Comparison of ENCODE assay signal across 10 cellular contexts in the genomic region with DNA sequence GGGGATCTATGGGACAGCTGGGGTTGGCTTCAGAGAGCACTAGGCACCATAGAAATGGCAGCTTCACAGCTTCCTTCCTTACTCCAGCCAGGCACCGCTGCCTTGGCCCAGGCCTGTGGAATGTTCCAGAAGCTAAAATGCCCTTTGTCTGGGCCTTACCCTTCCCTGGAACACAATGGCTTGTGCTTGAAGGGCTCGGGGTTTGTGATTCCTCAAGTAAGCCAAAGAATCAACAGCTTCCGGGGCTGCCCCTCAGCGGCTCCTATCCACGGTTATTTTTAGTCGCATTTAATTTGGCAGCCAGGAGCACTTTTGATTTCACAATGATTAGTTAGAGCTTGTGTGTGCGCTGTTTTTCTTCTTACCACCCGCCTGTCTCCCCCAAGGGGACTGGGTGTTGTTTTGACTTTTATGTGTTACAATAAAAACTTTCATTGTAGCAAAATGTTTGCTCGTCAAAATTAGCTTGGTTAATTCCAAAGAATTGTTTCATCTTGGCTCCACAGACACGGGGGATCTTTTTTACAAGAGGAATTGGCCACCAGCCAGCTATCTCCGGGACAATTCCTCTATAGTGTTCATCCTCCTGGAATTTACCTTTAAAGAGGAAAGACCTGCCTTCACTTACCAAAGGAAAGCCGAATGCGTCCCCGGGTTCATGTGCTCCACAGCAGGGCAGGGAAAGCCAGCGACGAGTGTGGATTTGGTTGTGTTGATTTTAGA.
DNase-seq lines count a peak whose midpoint lies in the region; ATAC-seq, FAIRE-seq and TF ChIP-seq lines count a peak whose summit lies in the region.
"Had no signal": no experiment of that assay in that cellular context is flagged by ENCODE, and none has a peak within 500 bp of the region (broad histone marks: within the 10 kb centered on the region; RNA-seq: fewer than 3 reads in every experiment).

No MANE protein-coding gene starts in this region.

- peaks cover 3% of the 10 kb centered on the region for H3K9me3 Mint-ChIP-seq in activated CD4-positive, alpha-beta memory T cell treated with anti-CD3 and anti-CD28 coated beads for 36 hours
- H3K9me3 Mint-ChIP-seq: dendritic cell treated with granulocyte-macrophage colony-stimulating factor and Interleukin-4, amounts not matched to agents 40 ng/mL and 50 ng/mL, for 4 days had no signal

- no peaks in the 10 kb centered on the region for H3K79me2 ChIP-seq in SK-N-SH (ENCODE audit: insufficient read depth)

- no peak for TF ChIP-seq CTCF in SK-N-SH (IDR thresholded peaks at IDR 0.05)
- no peak for TF ChIP-seq CTCF in tibial artery (IDR thresholded peaks at IDR 0.05)

- no peak overlapping the region for H3K9ac ChIP-seq in SK-N-SH

- ATAC-seq in SK-N-SH treated with all-trans-retinoic acid at 6 μM for 48 hours = peak; percentile 14; the same call in 1 of the 3 replicates
- peak; percentile 74 for ATAC-seq in left ventricle myocardium superior
- ATAC-seq in HG02678 (IDR thresholded peaks at IDR 0.05; ENCODE audit: unreplicated experiment) = no peak

- H3K9me3 ChIP-seq in SK-N-SH = no peaks in the 10 kb centered on the region
- no peaks in the 10 kb centered on the region for H3K9me3 ChIP-seq in tibial artery
- no peaks in the 10 kb centered on the region for H3K9me3 ChIP-seq in small intestine (ENCODE audit: control insufficient read depth, low read depth)

- TF ChIP-seq RAD21 in SK-N-SH (IDR thresholded peaks at IDR 0.05; ENCODE audit: low read length) = no peak

- no peak overlapping the region for H3K4me2 ChIP-seq in SK-N-SH

- no peaks in the 10 kb centered on the region for H3K27me3 Mint-ChIP-seq in activated CD4-positive, alpha-beta memory T cell treated with anti-CD3 and anti-CD28 coated beads for 36 hours

- no peaks in the 10 kb centered on the region for H3K36me3 ChIP-seq in SK-N-SH (replicated peaks in 1 of 2; ENCODE audit: control insufficient read depth in 1 of 2, insufficient read depth in 2 of 2, low read length in 1 of 2)
- H3K36me3 ChIP-seq in tibial artery = no peaks in the 10 kb centered on the region
- no peaks in the 10 kb centered on the region for H3K36me3 ChIP-seq in small intestine (ENCODE audit: control insufficient read depth in 2 of 2, insufficient read depth in 2 of 2, low read length in 2 of 2)

- DNase-seq in SK-N-SH (no peak), left ventricle myocardium superior (peak; percentile 41), tibial artery (peak; percentile 74 to 87), small intestine (no peak), KG1 (lab: John Stamatoyannopoulos, UW) (no peak)
- DNase-seq in activated CD4-positive, alpha-beta memory T cell treated with anti-CD3 and anti-CD28 coated beads for 36 hours = no peak
- DNase-seq: stimulated activated CD4-positive, alpha-beta T cell treated with anti-CD3 and anti-CD28 coated beads, Interleukin-4, amount 100 ng/mL, for 1 hour had no signal

- no peak for TF ChIP-seq EP300 in SK-N-SH (IDR thresholded peaks at IDR 0.05; ENCODE audit: borderline replicate concordance in 1 of 2, low read depth in 1 of 2, low read length in 1 of 2)

- H3K4me1 ChIP-seq in SK-N-SH (ENCODE audit: control insufficient read depth in 1 of 2, insufficient read depth in 2 of 2, low read depth in 1 of 2, low read length in 1 of 2) (peaks cover 10 to 17% of the 10 kb centered on the region in 2 experiments; a peak in 2 of 4 replicates), tibial artery (peaks cover 0 to 38% (median 34%) of the 10 kb centered on the region in 4 donors), small intestine (ENCODE audit: control insufficient read depth in 2 of 2, insufficient read depth in 1 of 2, low read depth in 1 of 2, low read length in 1 of 2) (peaks cover 0 to 4% of the 10 kb centered on the region in 2 donors)

- intact Hi-C loops in activated CD4-positive, alpha-beta memory T cell treated with anti-CD3 and anti-CD28 coated beads for 36 hours (cut with micrococcal nuclease) = loop anchor here (2.0 to 10.0 kb wide), 3 partner anchors 73 to 449 kb away; a partner anchor contains a TSS
- intact Hi-C loops in left ventricle myocardium superior (cut with micrococcal nuclease) (no loop called here), tibial artery (cut with DNase I; ENCODE audit: low total_unique reads) (no loop called here)

- POLR2A ChIA-PET in SK-N-SH (lab: Yijun Ruan, JAX) = no interaction called here
- POLR2A ChIA-PET in activated CD4-positive, alpha-beta memory T cell treated with anti-CD3 and anti-CD28 coated beads for 36 hours (lab: Charles Lee) = interaction anchor here (0.6 to 1.0 kb wide), 2 partner anchors 71 to 570 kb away, joined by 3 read pairs; no protein-coding TSS in a partner anchor

- H3K4me3 ChIP-seq in SK-N-SH (ENCODE audit: low read depth in 2 of 2, low read length in 1 of 2) (no peak overlapping the region), tibial artery (no peak overlapping the region), small intestine (ENCODE audit: low read depth in 1 of 2, low read length in 2 of 2) (no peak overlapping the region)

- 58% methylated on average over 15 of the region's 16 CpGs for WGBS in SK-N-SH (ENCODE audit: low lambda C conversion rate)
- WGBS in small intestine, 3 donors = 63 to 78% (median 74%) methylated on average over 16 of the region's 16 CpGs

- no peak overlapping the region for H2AFZ ChIP-seq in SK-N-SH (ENCODE audit: low read depth)

- no peak overlapping the region for H3K4me3 Mint-ChIP-seq in activated CD4-positive, alpha-beta memory T cell treated with anti-CD3 and anti-CD28 coated beads for 36 hours
- H3K4me3 Mint-ChIP-seq: dendritic cell treated with granulocyte-macrophage colony-stimulating factor and Interleukin-4, amounts not matched to agents 40 ng/mL and 50 ng/mL, for 4 days had no signal

- H3K4me1 Mint-ChIP-seq in activated CD4-positive, alpha-beta memory T cell treated with anti-CD3 and anti-CD28 coated beads for 36 hours (ENCODE audit: low read depth) = peaks cover 19% of the 10 kb centered on the region

- no peaks in the 10 kb centered on the region for H3K36me3 Mint-ChIP-seq in activated CD4-positive, alpha-beta memory T cell treated with anti-CD3 and anti-CD28 coated beads for 36 hours

- CTCF ChIA-PET in SK-N-SH (lab: Yijun Ruan, JAX) = interaction anchor here (0.5 to 2.7 kb wide), 7 partner anchors 13 to 546 kb away, joined by 3 to 11 read pairs (median 4); a partner anchor contains a TSS
- CTCF ChIA-PET in activated CD4-positive, alpha-beta memory T cell treated with anti-CD3 and anti-CD28 coated beads for 36 hours (lab: Charles Lee) = interaction anchor here (1.0 to 1.7 kb wide), 4 partner anchors 12 to 545 kb away, joined by 3 to 5 read pairs (median 4); no protein-coding TSS in a partner anchor

- no peaks in the 10 kb centered on the region for H4K20me1 ChIP-seq in SK-N-SH (ENCODE audit: insufficient read depth)

- FAIRE-seq in small intestine (lab: Jason Lieb, UNC) = no peak

- peak overlapping the region; percentile 63 for H3K27ac Mint-ChIP-seq in activated CD4-positive, alpha-beta memory T cell treated with anti-CD3 and anti-CD28 coated beads for 36 hours
- H3K27ac Mint-ChIP-seq: dendritic cell treated with granulocyte-macrophage colony-stimulating factor and Interleukin-4, amounts not matched to agents 40 ng/mL and 50 ng/mL, for 4 days had no signal

- peaks cover 5% of the 10 kb centered on the region; the same call in 1 of the 2 replicates for H3K27me3 ChIP-seq in SK-N-SH (ENCODE audit: insufficient read depth)
- no peaks in the 10 kb centered on the region for H3K27me3 ChIP-seq in tibial artery
- H3K27me3 ChIP-seq in small intestine (ENCODE audit: control insufficient read depth in 2 of 2, insufficient read depth in 2 of 2, low read length in 2 of 2) = no peaks in the 10 kb centered on the region

- no peaks in the 10 kb centered on the region for H3K9me2 ChIP-seq in SK-N-SH

- H3F3A ChIP-seq in SK-N-SH (replicated peaks; ENCODE audit: insufficient read depth) = no peaks in the 10 kb centered on the region

- no peak overlapping the region for H3K27ac ChIP-seq in SK-N-SH (ENCODE audit: low read depth in 2 of 2, low read length in 1 of 2)
- H3K27ac ChIP-seq in tibial artery = peak overlapping the region; percentile 29 to 65
- H3K27ac ChIP-seq in small intestine (ENCODE audit: low read depth in 1 of 2, low read length in 1 of 2) = peak overlapping the region in 1 of 2 donors; percentile 37

TF ChIP-seq in SK-N-SH treated with all-trans-retinoic acid at 6 μM for 48 hours, 23 proteins besides CTCF, POLR2A, EP300 and RAD21:
- TF ChIP-seq BACH2 (CRISPR knock-in tag; IDR thresholded peaks at IDR 0.05; ENCODE audit: borderline replicate concordance) = no peak
- no peak for TF ChIP-seq RARB (CRISPR knock-in tag; IDR thresholded peaks at IDR 0.05)
- no peak for TF ChIP-seq OSR1 (CRISPR knock-in tag; IDR thresholded peaks at IDR 0.05)
- TF ChIP-seq, protein P1, sequence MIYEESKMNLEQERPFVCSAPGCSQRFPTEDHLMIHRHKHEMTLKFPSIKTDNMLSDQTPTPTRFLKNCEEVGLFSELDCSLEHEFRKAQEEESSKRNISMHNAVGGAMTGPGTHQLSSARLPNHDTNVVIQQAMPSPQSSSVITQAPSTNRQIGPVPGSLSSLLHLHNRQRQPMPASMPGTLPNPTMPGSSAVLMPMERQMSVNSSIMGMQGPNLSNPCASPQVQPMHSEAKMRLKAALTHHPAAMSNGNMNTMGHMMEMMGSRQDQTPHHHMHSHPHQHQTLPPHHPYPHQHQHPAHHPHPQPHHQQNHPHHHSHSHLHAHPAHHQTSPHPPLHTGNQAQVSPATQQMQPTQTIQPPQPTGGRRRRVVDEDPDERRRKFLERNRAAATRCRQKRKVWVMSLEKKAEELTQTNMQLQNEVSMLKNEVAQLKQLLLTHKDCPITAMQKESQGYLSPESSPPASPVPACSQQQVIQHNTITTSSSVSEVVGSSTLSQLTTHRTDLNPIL (CRISPR knock-in tag; IDR thresholded peaks at IDR 0.05; ENCODE audit: low read depth) = no peak
- peak; percentile 33; the same call in 1 of the 2 replicates for TF ChIP-seq ISL1 (CRISPR knock-in tag; IDR thresholded peaks at IDR 0.05)
TF ChIP-seq in SK-N-SH treated with all-trans-retinoic acid at 6 μM for 48 hours: peak in this region for 1.

TF ChIP-seq in SK-N-SH, 30 proteins besides CTCF, POLR2A, EP300 and RAD21:
- TF ChIP-seq SMC3 (IDR thresholded peaks at IDR 0.05; ENCODE audit: low read depth, low read length) = no peak
- TF ChIP-seq RXRA (IDR thresholded peaks at IDR 0.05; ENCODE audit: borderline replicate concordance, low read depth) = no peak

Comparison
In these comparisons a context has a peak if more than half of its experiments do, and no peak if none do; other contexts are left out.
1. DNase-seq: peak in left ventricle myocardium superior (single experiment) and tibial artery (2 of 2); none in SK-N-SH (single experiment), activated CD4-positive, alpha-beta memory T cell treated with anti-CD3 and anti-CD28 coated beads for 36 hours (single experiment), small intestine (single experiment) and KG1 (single experiment).
2. H3K27ac ChIP-seq: peak in tibial artery (2 of 2); none in SK-N-SH (0 of 2).